ENCODE assay signal across 27 cellular contexts in genomic region chr10:87594864-87595263, GRCh38.
A peak's percentile ranks its signal among the peaks of the same experiment; 100 is the strongest.
DNase-seq lines count a peak whose midpoint lies in the region; ATAC-seq and TF ChIP-seq lines count a peak whose summit lies in the region.
"Had no signal": no experiment of that assay in that cellular context is flagged by ENCODE, and none has a peak within 500 bp of the region (broad histone marks: within the 10 kb centered on the region; RNA-seq: fewer than 3 reads in every experiment).

No MANE protein-coding gene starts in this region.

- DNase-seq in PC-9 (no peak), coronary artery (ENCODE audit: low spot score) (no peak), lower lobe of right lung (no peak), upper lobe of right lung (no peak), SIG-M5 (lab: John Stamatoyannopoulos, UW) (no peak), 8988T (no peak), sigmoid colon (no peak)
- DNase-seq: activated CD4-positive, alpha-beta T cell treated with anti-CD3 and anti-CD28 coated beads, Interleukin-2, amount 50 U/mL, for 4 hours; activated CD8-positive, alpha-beta memory T cell treated with anti-CD3 and anti-CD28 coated beads, Interleukin-2, amount 50 U/mL, for 48 hours; activated naive CD4-positive, alpha-beta T cell treated with anti-CD3 and anti-CD28 coated beads, Interleukin-2, amount 50 U/mL, for 16 hours; Calu3; dorsolateral prefrontal cortex; head of caudate nucleus; NCI-H1105; NCI-H187 treated with DMSO at 0.1 percent for 48 hours; NCI-H526; SHP77 treated with DMSO at 0.1 percent for 48 hours; stimulated activated CD4-positive, alpha-beta T cell treated with anti-CD3 and anti-CD28 coated beads, Interleukin-1b, Interleukin-23, amount 100 ng/mL, for 48 hours; stimulated activated CD8-positive, alpha-beta memory T cell treated with anti-CD3 and anti-CD28 coated beads, Interleukin-4, amount 100 ng/mL, for 48 hours; stimulated activated naive CD8-positive, alpha-beta T cell treated with anti-CD3 and anti-CD28 coated beads, Interleukin-15, amount 100 ng/mL, for 72 hours; SW 1271; T1000; thyroid gland had no signal

- POLR2A ChIA-PET in PC-9 (lab: Charles Lee; ENCODE audit: unreplicated experiment) = no interaction called here

- no peak overlapping the region for H2AFZ ChIP-seq in PC-9

- TF ChIP-seq POLR2A in sigmoid colon (IDR thresholded peaks at IDR 0.05) = no peak

- WGBS in sigmoid colon, 2 donors = 44 to 77% methylated on average over 2 of the region's 2 CpGs

- no peaks in the 10 kb centered on the region for H3K79me2 ChIP-seq in PC-9 (ENCODE audit: low read depth)

- H3K9me2 ChIP-seq in PC-9 (ENCODE audit: insufficient read depth) = no peaks in the 10 kb centered on the region

- H3K36me3 ChIP-seq in PC-9 (ENCODE audit: low read depth) = no peaks in the 10 kb centered on the region
- no peaks in the 10 kb centered on the region for H3K36me3 ChIP-seq in lower lobe of right lung
- H3K36me3 ChIP-seq in upper lobe of right lung = no peaks in the 10 kb centered on the region
- H3K36me3 ChIP-seq in sigmoid colon = no peaks in the 10 kb centered on the region
- H3K36me3 ChIP-seq: HAP-1, neutrophil, thyroid gland had no signal

- H3K27me3 ChIP-seq in PC-9 (ENCODE audit: insufficient read depth, low read depth) (no peaks in the 10 kb centered on the region), lower lobe of right lung (ENCODE audit: low read depth) (no peaks in the 10 kb centered on the region), upper lobe of right lung (no peaks in the 10 kb centered on the region), sigmoid colon (no peaks in the 10 kb centered on the region)
- H3K27me3 ChIP-seq: neutrophil, thyroid gland had no signal

- no peak for TF ChIP-seq EP300 in sigmoid colon (IDR thresholded peaks at IDR 0.05)

- H3K4me3 ChIP-seq in PC-9 (no peak overlapping the region), coronary artery (no peak overlapping the region), lower lobe of right lung (no peak overlapping the region), upper lobe of right lung (no peak overlapping the region), sigmoid colon (no peak overlapping the region)
- H3K4me3 ChIP-seq: dorsolateral prefrontal cortex, HAP-1, smooth muscle cell, thyroid gland had no signal

- H3K27ac ChIP-seq in PC-9 (peak overlapping the region; percentile 67), coronary artery (peak overlapping the region; percentile 57 to 75), lower lobe of right lung (peak overlapping the region; percentile 51), upper lobe of right lung (peak overlapping the region; percentile 11), sigmoid colon (no peak overlapping the region)
- H3K27ac ChIP-seq: neutrophil had no signal

- H4K20me1 ChIP-seq in PC-9 (ENCODE audit: insufficient read depth) = no peaks in the 10 kb centered on the region

- TF ChIP-seq CTCF in PC-9 (conservative IDR thresholded peaks at IDR 0.05) (no peak), coronary artery (IDR thresholded peaks at IDR 0.05) (no peak), lower lobe of right lung (IDR thresholded peaks at IDR 0.05) (no peak), upper lobe of right lung (IDR thresholded peaks at IDR 0.05) (no peak), sigmoid colon (IDR thresholded peaks at IDR 0.05) (no peak)

- BruUV-seq in PC-9 (replicated peaks; lab: Mats Ljungman, UMichigan) = no TSS peak

- H3K4me1 ChIP-seq in PC-9 (replicated peaks; ENCODE audit: insufficient read depth) (peaks cover 27% of the 10 kb centered on the region), lower lobe of right lung (peaks cover 26% of the 10 kb centered on the region), upper lobe of right lung (peaks cover 18% of the 10 kb centered on the region), sigmoid colon (no peaks in the 10 kb centered on the region)
- H3K4me1 ChIP-seq: HAP-1 had no signal

- H3K9me3 ChIP-seq in PC-9 (ENCODE audit: insufficient read depth, low read depth) (no peaks in the 10 kb centered on the region), lower lobe of right lung (no peaks in the 10 kb centered on the region), upper lobe of right lung (no peaks in the 10 kb centered on the region), sigmoid colon (no peaks in the 10 kb centered on the region)
- H3K9me3 ChIP-seq: HAP-1, neutrophil, thyroid gland had no signal

- intact Hi-C loops in PC-9 (cut with micrococcal nuclease; ENCODE audit: unreplicated experiment) (loop anchor here (2.0 kb wide), 1 partner anchor 40 kb away; no protein-coding TSS in a partner anchor), lower lobe of right lung (cut with DNase I) (no loop called here), upper lobe of right lung (cut with DNase I) (no loop called here), sigmoid colon (cut with DNase I) (no loop called here)

- ATAC-seq in lower lobe of right lung (peak; percentile 29 to 47), upper lobe of right lung (peak; percentile 15)
- ATAC-seq: Panc1; stimulated activated naive CD8-positive, alpha-beta T cell treated with anti-CD3 and anti-CD28 coated beads, Interleukin-15, amount 100 ng/mL, for 72 hours had no signal

- peak overlapping the region; percentile 62 for H3K4me2 ChIP-seq in PC-9
- H3K4me2 ChIP-seq: smooth muscle cell had no signal

- CTCF ChIA-PET in PC-9 (lab: Charles Lee) = interaction anchor here (0.6 kb wide), 1 partner anchor 20 kb away, joined by 3 read pairs; no protein-coding TSS in a partner anchor

- peaks cover 18% of the 10 kb centered on the region for H3F3A ChIP-seq in PC-9 (ENCODE audit: insufficient read depth, low read depth)

Comparison
In these comparisons a context has a peak if more than half of its experiments do, and no peak if none do; other contexts are left out.
1. H3K27ac ChIP-seq: peak in PC-9 (single experiment), coronary artery (2 of 2), lower lobe of right lung (single experiment) and upper lobe of right lung (single experiment); none in sigmoid colon (0 of 4).